9 cellular contexts compared by ENCODE assay signal in the genomic region with DNA sequence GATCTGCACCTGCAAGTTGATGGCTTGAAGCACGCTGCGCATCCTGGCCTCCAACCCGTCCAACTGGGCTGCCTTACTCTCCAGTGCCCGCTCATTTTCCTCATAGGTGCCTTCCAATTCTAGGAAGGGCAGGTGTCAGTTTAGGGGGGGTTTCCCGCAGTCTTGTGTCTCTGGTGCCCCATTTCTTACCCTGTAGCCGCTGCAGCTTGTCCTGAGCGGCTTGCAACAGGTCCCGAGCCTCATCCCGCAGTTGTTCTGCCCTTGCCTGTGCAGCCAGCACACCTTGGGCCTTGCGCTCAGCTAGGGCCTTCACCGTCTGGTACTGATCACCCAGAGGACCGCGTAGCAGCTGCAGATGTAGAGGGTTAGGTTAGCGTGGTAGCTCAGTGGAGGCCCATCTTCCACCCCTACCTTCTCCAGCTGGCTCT. TPM values are rescaled to one million over a fixed set of nuclear protein-coding genes. Genes with fewer than 3 reads are reported as not detected.
DNase-seq lines count a peak whose midpoint lies in the region; ATAC-seq, FAIRE-seq and TF ChIP-seq lines count a peak whose summit lies in the region.
"Had no signal": no experiment of that assay in that cellular context is flagged by ENCODE, and none has a peak within 500 bp of the region (broad histone marks: within the 10 kb centered on the region; RNA-seq: fewer than 3 reads in every experiment).

No MANE protein-coding gene starts in this region.

- peaks cover 4% of the 10 kb centered on the region for H3K9me3 Mint-ChIP-seq in glutamatergic neuron (ENCODE audit: unreplicated experiment)

- H3K9me3 ChIP-seq in HAP-1 (no peaks in the 10 kb centered on the region), small intestine (ENCODE audit: control insufficient read depth, low read depth) (no peaks in the 10 kb centered on the region)

- peak overlapping the region; percentile 98 for H3K27ac ChIP-seq in VCaP
- H3K27ac ChIP-seq in small intestine (ENCODE audit: low read depth in 1 of 2, low read length in 1 of 2) = peak overlapping the region; percentile 67 to 98

- TF ChIP-seq CTCF in VCaP (conservative IDR thresholded peaks at IDR 0.05) (no peak), glutamatergic neuron (IDR thresholded peaks at IDR 0.05; ENCODE audit: partially characterized antibody, unreplicated experiment) (no peak)

- peak overlapping the region; percentile 43 for H3K27ac Mint-ChIP-seq in glutamatergic neuron (ENCODE audit: unreplicated experiment)

- H3K36me3 ChIP-seq in HAP-1 (replicated peaks) (peaks cover 38% of the 10 kb centered on the region), small intestine (ENCODE audit: control insufficient read depth in 2 of 2, insufficient read depth in 2 of 2, low read length in 2 of 2) (peaks cover 3 to 14% of the 10 kb centered on the region in 2 donors)

- H3K27me3 Mint-ChIP-seq in glutamatergic neuron (ENCODE audit: unreplicated experiment) = peaks cover 10% of the 10 kb centered on the region

- 84 to 93% (median 87%) methylated on average over 14 of the region's 14 CpGs for WGBS in small intestine, 3 donors

- no peaks in the 10 kb centered on the region for H3K36me3 Mint-ChIP-seq in glutamatergic neuron (ENCODE audit: unreplicated experiment)

- H3K4me3 ChIP-seq in HAP-1 (peak overlapping the region; percentile 89), small intestine (ENCODE audit: low read depth in 1 of 2, low read length in 2 of 2) (peak overlapping the region in 1 of 2 donors; percentile 82)

- no peak for ATAC-seq in GM21360 (IDR thresholded peaks at IDR 0.05; ENCODE audit: unreplicated experiment)

- H3K4me1 Mint-ChIP-seq in glutamatergic neuron (ENCODE audit: low read depth, unreplicated experiment) = no peaks in the 10 kb centered on the region

- no peak for FAIRE-seq in small intestine (lab: Jason Lieb, UNC)

- H3K4me1 ChIP-seq in HAP-1 (peaks cover 5% of the 10 kb centered on the region; the same call in 1 of the 2 replicates), small intestine (ENCODE audit: control insufficient read depth in 2 of 2, insufficient read depth in 1 of 2, low read depth in 1 of 2, low read length in 1 of 2) (peaks cover 0 to 6% of the 10 kb centered on the region in 2 donors)

- H3K4me3 Mint-ChIP-seq in glutamatergic neuron (ENCODE audit: unreplicated experiment) = peak overlapping the region; percentile 50

- DNase-seq in HAP-1 (ENCODE audit: low spot score in 2 of 2) (no peak), glutamatergic neuron (no peak), small intestine (no peak), mesenteric fat pad (ENCODE audit: low spot score) (no peak), H4 (ENCODE audit: low spot score) (no peak)
- DNase-seq in stimulated activated CD4-positive, alpha-beta T cell treated with anti-CD3 and anti-CD28 coated beads, Interleukin-2, amount 100 ng/mL, for 48 hours = no peak

- in situ Hi-C loops in HAP-1 (cut with MboI; ENCODE audit: low sequenced_read_pairs) = no loop called here

- H3K27me3 ChIP-seq in HAP-1 (ENCODE audit: low read depth) = no peaks in the 10 kb centered on the region
- H3K27me3 ChIP-seq in small intestine (ENCODE audit: control insufficient read depth in 2 of 2, insufficient read depth in 2 of 2, low read length in 2 of 2) = no peaks in the 10 kb centered on the region

RNA-seq across cellular contexts. Expression of a gene that starts 0.6 kb away (rescaled TPM):
- total RNA-seq in glutamatergic neuron (ENCODE audit: unreplicated experiment) = 83.1 TPM
- polyA plus RNA-seq in small intestine = 10 to 100 TPM; 20.1 to 26.2 (median 22.2) TPM
- 45.0 TPM for total RNA-seq in mesenteric fat pad
- 18.4 and 18.5 TPM in 2 replicates for total RNA-seq in H4 (2014; rRNA removed; shearing (Covaris generic))

RNA-seq across cellular contexts. Expression of a gene that starts 11.6 kb away (rescaled TPM):
- 16.6 TPM for total RNA-seq in glutamatergic neuron (ENCODE audit: unreplicated experiment)
- polyA plus RNA-seq in small intestine = 100 to 1,000 TPM; 124 to 598 (median 312) TPM
- 310 TPM for total RNA-seq in mesenteric fat pad
- total RNA-seq in H4 (2014; rRNA removed; shearing (Covaris generic)) = 40.7 and 43.8 TPM in 2 replicates
- total RNA-seq: T-helper 2 cell treated with Interferon-gamma antibody and Interleukin-4, amounts not matched to agents 100 ng/mL and 5 ng/mL, for 36 hours had no signal

RNA-seq across cellular contexts. Expression of a gene that starts 16.7 kb away (rescaled TPM):
- total RNA-seq in glutamatergic neuron (ENCODE audit: unreplicated experiment) (266 TPM), mesenteric fat pad (167 TPM)
- polyA plus RNA-seq in small intestine = 100 to 1,000 TPM; 360 to 425 (median 395) TPM
- 139 and 150 TPM in 2 replicates for total RNA-seq in H4 (2014; rRNA removed; shearing (Covaris generic))

RNA-seq across cellular contexts. Expression of a gene that starts 27.4 kb away (rescaled TPM):
- total RNA-seq in glutamatergic neuron (ENCODE audit: unreplicated experiment) (135 TPM), mesenteric fat pad (96.9 TPM)
- 10 to 100 TPM; 27.9 to 39.4 (median 38.2) TPM for polyA plus RNA-seq in small intestine
- total RNA-seq in H4 (2014; rRNA removed; shearing (Covaris generic)) = 36.3 and 47.4 TPM in 2 replicates

RNA-seq across cellular contexts. Expression of a gene that starts 44.9 kb away (rescaled TPM):
- 22.1 TPM for total RNA-seq in glutamatergic neuron (ENCODE audit: unreplicated experiment)
- polyA plus RNA-seq in small intestine = 10 to 100 TPM; 13.0 to 22.3 (median 13.5) TPM
- 19.4 TPM for total RNA-seq in mesenteric fat pad
- 24.1 and 25.4 TPM in 2 replicates for total RNA-seq in H4 (2014; rRNA removed; shearing (Covaris generic))
